ENCODE assay signal across 8 cellular contexts in the genomic region with DNA sequence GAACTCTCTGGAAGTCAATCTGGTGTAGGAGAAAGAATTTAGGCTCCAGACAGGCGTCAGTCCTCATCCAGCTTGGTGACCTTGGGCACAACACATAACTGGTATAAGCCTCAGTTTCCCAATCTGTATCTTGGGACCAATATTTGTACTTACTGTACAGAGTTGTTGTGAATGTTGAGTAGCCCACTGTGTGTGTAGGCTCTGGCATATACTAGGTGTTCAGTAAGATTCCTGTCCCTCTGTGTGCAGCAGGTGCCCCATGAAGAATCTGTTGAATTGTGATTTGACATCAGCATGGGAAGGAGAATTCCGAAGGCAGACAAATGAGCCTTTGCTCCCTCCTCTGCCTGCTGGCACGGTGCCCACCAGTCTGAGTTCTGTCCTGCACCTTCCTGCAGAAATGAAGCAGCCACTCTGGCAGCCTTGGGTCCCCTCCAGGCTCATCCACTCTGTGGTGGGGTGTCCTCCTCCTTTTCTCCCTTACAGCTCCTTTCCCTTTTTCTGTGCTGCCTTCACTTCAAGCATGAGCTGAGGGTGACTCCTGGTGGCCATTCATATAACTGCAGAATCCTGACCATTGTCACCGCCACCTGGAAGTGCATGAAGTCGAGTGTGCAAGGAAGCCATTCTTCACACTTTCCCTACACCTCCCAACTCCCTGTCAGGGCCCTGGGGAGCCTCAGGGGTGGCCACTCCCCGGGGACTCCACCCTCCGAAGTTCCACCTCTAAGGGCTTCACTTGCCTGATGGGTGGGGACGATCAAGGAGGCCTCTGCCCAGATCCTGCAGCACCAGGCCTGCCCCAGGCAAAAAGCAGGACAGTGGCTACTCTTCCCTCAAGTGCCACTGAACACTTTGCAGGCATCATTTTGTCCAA. TPM values are rescaled to one million over a fixed set of nuclear protein-coding genes. Genes with fewer than 3 reads are reported as not detected.
DNase-seq lines count a peak whose midpoint lies in the region; ATAC-seq and TF ChIP-seq lines count a peak whose summit lies in the region.

No MANE protein-coding gene starts in this region.

- H3K27me3 ChIP-seq in CD8-positive, alpha-beta T cell (ENCODE audit: insufficient read depth, low read length), result no peaks in the 10 kb centered on the region

- H3K4me3 Mint-ChIP-seq in CD8-positive, alpha-beta T cell, result no peak overlapping the region

- H3K36me3 Mint-ChIP-seq in CD8-positive, alpha-beta T cell, result no peaks in the 10 kb centered on the region

- peaks cover 8% of the 10 kb centered on the region for H3K4me1 ChIP-seq in CD8-positive, alpha-beta T cell (ENCODE audit: insufficient read depth, low read length)

- H3K27me3 Mint-ChIP-seq in CD8-positive, alpha-beta T cell (ENCODE audit: low read depth), result peaks cover 25% of the 10 kb centered on the region

- H3K9me3 Mint-ChIP-seq in CD8-positive, alpha-beta T cell, result no peaks in the 10 kb centered on the region

- peak; percentile 82 for TF ChIP-seq CTCF in CD8-positive, alpha-beta T cell (IDR thresholded peaks at IDR 0.05)
- TF ChIP-seq CTCF in LNCAP (IDR thresholded peaks at IDR 0.05), result peak; percentile 83
- TF ChIP-seq CTCF in fibroblast of the aortic adventitia (IDR thresholded peaks at IDR 0.05; ENCODE audit: insufficient read depth, low read length), result peak; percentile 87

- peak; percentile 77 for ATAC-seq in CD8-positive, alpha-beta T cell

- H3K36me3 ChIP-seq in CD8-positive, alpha-beta T cell (ENCODE audit: insufficient read depth, low read length), result no peaks in the 10 kb centered on the region

- H3K27ac ChIP-seq in CD8-positive, alpha-beta T cell (ENCODE audit: low read depth, low read length), result no peak overlapping the region

- DNase-seq in CD8-positive, alpha-beta T cell, result peak; percentile 53 to 77 (median 64)
- DNase-seq in activated T-cell treated with anti-CD3 and anti-CD28 coated beads for 24 hours (ENCODE audit: low read depth) (peak; percentile 62), fibroblast of the aortic adventitia (ENCODE audit: low read depth) (peak; percentile 78), posterior cingulate gyrus (peak; percentile 53 to 94 (median 80)), DMS79 (lab: John Stamatoyannopoulos, UW) (no peak), SKM-1 (lab: John Stamatoyannopoulos, UW; ENCODE audit: unreplicated experiment) (no peak), COLO668 (lab: John Stamatoyannopoulos, UW; ENCODE audit: unreplicated experiment) (no peak)

- H3K9me3 ChIP-seq in CD8-positive, alpha-beta T cell (ENCODE audit: low read length), result no peaks in the 10 kb centered on the region

- no peak overlapping the region for H3K27ac Mint-ChIP-seq in CD8-positive, alpha-beta T cell

- POLR2A ChIA-PET in CD8-positive, alpha-beta T cell (lab: Charles Lee), result no interaction called here

- intact Hi-C loops in CD8-positive, alpha-beta T cell (cut with DNase I, micrococcal nuclease), result loop anchor here (1.0 kb wide), 4 partner anchors 310 to 471 kb away; no protein-coding TSS in a partner anchor
- intact Hi-C loops in posterior cingulate gyrus (cut with DNase I), result loop anchor here (1.0 to 2.0 kb wide), 3 partner anchors 310 to 470 kb away; no protein-coding TSS in a partner anchor

- CTCF ChIA-PET in CD8-positive, alpha-beta T cell (lab: Charles Lee), result interaction anchor here (0.6 to 8.9 kb wide), 42 partner anchors 11 to 476 kb away, joined by 3 to 153 read pairs (median 4); a partner anchor contains a TSS

- peaks cover 7% of the 10 kb centered on the region for H3K4me1 Mint-ChIP-seq in CD8-positive, alpha-beta T cell (ENCODE audit: low read depth)

- H3K4me3 ChIP-seq in CD8-positive, alpha-beta T cell (ENCODE audit: low read depth, low read length), result no peak overlapping the region
- no peak overlapping the region for H3K4me3 ChIP-seq in fibroblast of the aortic adventitia (ENCODE audit: low read depth, low read length)

RNA-seq across cellular contexts. Expression of a gene that starts 48.2 kb away (rescaled TPM):
- 10 to 100 TPM; 10.3 to 10.5 TPM for total RNA-seq in CD8-positive, alpha-beta T cell
- total RNA-seq in fibroblast of the aortic adventitia (ENCODE audit: low replicate concordance), result 9.2 and 34.5 TPM in 2 replicates

RNA-seq across cellular contexts. Expression of a gene that starts 48.3 kb away (rescaled TPM):
- total RNA-seq in CD8-positive, alpha-beta T cell, result 10 to 100 TPM; 14.1 to 19.0 TPM
- 7.2 and 20.7 TPM in 2 replicates for total RNA-seq in fibroblast of the aortic adventitia (ENCODE audit: low replicate concordance)

Comparison
In these comparisons a context has a peak if more than half of its experiments do, and no peak if none do; other contexts are left out.
1. DNase-seq: peak in CD8-positive, alpha-beta T cell (7 of 7), activated T-cell treated with anti-CD3 and anti-CD28 coated beads for 24 hours (single experiment), fibroblast of the aortic adventitia (single experiment) and posterior cingulate gyrus (10 of 10); none in DMS79 (single experiment), SKM-1 (single experiment) and COLO668 (single experiment).
2. Peak in every context shown above with its lines, with median percentiles within 50 percentile points of each other: CTCF ChIP-seq.